5 cellular contexts compared by ENCODE assay signal in genomic region chr22:25255169-25255568, GRCh38. TPM values are rescaled to one million over a fixed set of nuclear protein-coding genes. Genes with fewer than 3 reads are reported as not detected.
"Had no signal": no experiment of that assay in that cellular context is flagged by ENCODE, and none has a peak within 500 bp of the region (broad histone marks: within the 10 kb centered on the region; RNA-seq: fewer than 3 reads in every experiment).

No MANE protein-coding gene starts in this region.

RNA-seq across cellular contexts. Expression of gene CRYBB2, which starts 35.7 kb away (rescaled TPM):
- total RNA-seq: HT-29, HT1080, IMR-90, K562 had no signal
- polyA plus RNA-seq: IgD-negative memory B cell, IMR-90, K562 had no signal

RNA-seq across cellular contexts. Expression of gene CRYBB3, which starts 55.5 kb away (rescaled TPM):
- total RNA-seq: HT1080, IMR-90, K562 had no signal
- polyA plus RNA-seq: IgD-negative memory B cell, IMR-90, K562 had no signal
